8 cellular contexts compared by ENCODE assay signal in the genomic region with DNA sequence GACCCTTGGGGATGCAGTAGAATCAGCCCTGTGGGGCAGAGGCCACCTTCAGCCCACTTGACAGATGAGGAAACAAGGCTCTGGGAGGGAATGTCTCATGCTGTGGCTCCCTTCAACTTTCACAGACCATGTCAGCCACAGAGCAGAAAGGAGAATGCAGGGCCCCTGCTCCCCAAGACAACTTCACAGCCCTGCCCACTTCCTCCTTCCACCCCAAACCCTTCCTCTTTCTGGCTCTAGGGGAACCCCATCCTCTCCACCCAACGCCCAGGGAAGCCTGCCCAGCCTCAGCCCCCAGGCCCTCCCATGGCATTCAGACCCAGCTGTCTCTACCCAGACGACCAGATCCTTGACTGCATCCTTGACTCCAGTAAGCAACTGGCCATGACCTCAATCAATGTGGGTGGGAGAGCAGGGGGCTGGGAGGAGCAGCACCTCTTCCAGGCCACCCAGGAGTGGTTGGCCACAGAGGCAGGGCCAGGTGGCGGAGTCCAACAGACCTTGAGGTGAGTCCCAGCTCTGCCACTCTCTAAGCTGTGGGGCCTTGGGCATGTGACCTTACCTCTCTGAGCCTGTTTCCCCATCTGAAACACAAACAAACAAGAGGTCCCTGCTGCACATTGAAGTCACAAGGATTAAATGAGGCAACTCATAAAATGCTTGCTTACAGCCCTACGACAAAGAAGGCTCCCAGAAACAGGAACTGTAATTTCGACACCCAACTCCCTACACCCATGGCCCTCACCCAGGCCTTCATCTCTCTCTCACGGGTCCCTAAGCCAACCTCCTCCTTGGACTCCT. TPM values are rescaled to one million over a fixed set of nuclear protein-coding genes. Genes with fewer than 3 reads are reported as not detected.
A peak's percentile ranks its signal among the peaks of the same experiment; 100 is the strongest.
DNase-seq lines count a peak whose midpoint lies in the region; ATAC-seq and TF ChIP-seq lines count a peak whose summit lies in the region.

No MANE protein-coding gene starts in this region.

- no peak for TF ChIP-seq POLR2A in uterus (IDR thresholded peaks at IDR 0.05)

- H3K36me3 ChIP-seq in OCI-LY3 (replicated peaks; ENCODE audit: low read depth, low read length) (peaks cover 70% of the 10 kb centered on the region), duodenal mucosa (ENCODE audit: control insufficient read depth in 1 of 2, insufficient read depth in 2 of 2, low read length in 2 of 2) (peaks cover 28 to 78% of the 10 kb centered on the region in 2 donors), skeletal muscle tissue (ENCODE audit: control insufficient read depth in 3 of 3, insufficient read depth in 3 of 3, low read length in 3 of 3) (peaks cover 42 to 69% (median 63%) of the 10 kb centered on the region in 3 donors), uterus (no peaks in the 10 kb centered on the region)

- DNase-seq in GM19238 (ENCODE audit: insufficient read length, low spot score) (peak; percentile 77), HuH-7.5 (ENCODE audit: low spot score) (no peak), uterus (no peak)

- H3K9me3 ChIP-seq in OCI-LY3 (ENCODE audit: insufficient read depth, low read length) (no peaks in the 10 kb centered on the region), duodenal mucosa (ENCODE audit: control insufficient read depth in 1 of 2, low read length in 2 of 2) (no peaks in the 10 kb centered on the region), skeletal muscle tissue (ENCODE audit: control insufficient read depth in 3 of 3, low read length in 3 of 3) (no peaks in the 10 kb centered on the region), uterus (no peaks in the 10 kb centered on the region)

- H2AFZ ChIP-seq in OCI-LY3 (ENCODE audit: low read depth, low read length), result no peak overlapping the region

- no peaks in the 10 kb centered on the region for H4K20me1 ChIP-seq in OCI-LY3 (ENCODE audit: insufficient read depth, low read length)

- no peak for ATAC-seq in HG02981 (IDR thresholded peaks at IDR 0.05; ENCODE audit: unreplicated experiment)
- no peak for ATAC-seq in HG03520 (IDR thresholded peaks at IDR 0.05; ENCODE audit: unreplicated experiment)

- H3K9ac ChIP-seq in OCI-LY3 (ENCODE audit: low read length) (peak overlapping the region; percentile 73), duodenal mucosa (ENCODE audit: low read depth in 1 of 2, low read length in 2 of 2) (no peak overlapping the region), skeletal muscle tissue (ENCODE audit: low read depth in 1 of 3, low read length in 3 of 3) (no peak overlapping the region)

- H3K4me3 ChIP-seq in OCI-LY3 (ENCODE audit: low read length) (peak overlapping the region; percentile 66), duodenal mucosa (ENCODE audit: low read depth in 1 of 2, low read length in 2 of 2) (no peak overlapping the region), skeletal muscle tissue (ENCODE audit: low read length in 3 of 3) (no peak overlapping the region), uterus (no peak overlapping the region)

- H3K79me2 ChIP-seq in OCI-LY3 (ENCODE audit: low read length), result peaks cover 32% of the 10 kb centered on the region

- H3K27ac ChIP-seq in OCI-LY3 (ENCODE audit: low read length) (peak overlapping the region; percentile 93), duodenal mucosa (ENCODE audit: low read depth, low read length) (peak overlapping the region; percentile 24), skeletal muscle tissue (ENCODE audit: low read depth, low read length) (peak overlapping the region; percentile 66), uterus (no peak overlapping the region)

- intact Hi-C loops in uterus (cut with DNase I; ENCODE audit: low total_unique reads), result no loop called here

- no peak for TF ChIP-seq CTCF in OCI-LY3 (IDR thresholded peaks at IDR 0.05; ENCODE audit: low read depth, low read length)
- TF ChIP-seq CTCF in uterus (IDR thresholded peaks at IDR 0.05), result no peak

- no peaks in the 10 kb centered on the region for H3K27me3 ChIP-seq in OCI-LY3 (ENCODE audit: low read depth, low read length)
- no peaks in the 10 kb centered on the region for H3K27me3 ChIP-seq in duodenal mucosa (ENCODE audit: control insufficient read depth in 1 of 2, insufficient read depth in 2 of 2, low read length in 2 of 2)
- peaks cover 0 to 3% (median 0%) of the 10 kb centered on the region in 3 donors for H3K27me3 ChIP-seq in skeletal muscle tissue (ENCODE audit: control insufficient read depth in 3 of 3, insufficient read depth in 3 of 3, low read length in 3 of 3)
- H3K27me3 ChIP-seq in uterus, result no peaks in the 10 kb centered on the region

- H3K4me1 ChIP-seq in OCI-LY3 (ENCODE audit: low read length) (peaks cover 60% of the 10 kb centered on the region), duodenal mucosa (ENCODE audit: control insufficient read depth in 1 of 2, insufficient read depth in 2 of 2, low read length in 2 of 2) (peaks cover 34 to 60% of the 10 kb centered on the region in 2 donors), skeletal muscle tissue (ENCODE audit: control insufficient read depth in 3 of 3, insufficient read depth in 3 of 3, low read length in 3 of 3) (peaks cover 9 to 32% (median 9%) of the 10 kb centered on the region in 3 donors), uterus (no peaks in the 10 kb centered on the region)

- peak overlapping the region; percentile 71 for H3K4me2 ChIP-seq in OCI-LY3 (ENCODE audit: low read length)

RNA-seq across cellular contexts. Expression of gene DEDD2, which starts 15.8 kb away (rescaled TPM):
- total RNA-seq in skeletal muscle tissue, result 21.4 TPM
- 100 to 1,000 TPM in 1 of 4 donors, 10 to 100 TPM in 2, 1 to 10 TPM in 1; 8.2 to 127 (median 23.0) TPM for total RNA-seq in uterus

RNA-seq across cellular contexts. Expression of gene ZNF526, which starts 18.4 kb away (rescaled TPM):
- total RNA-seq in skeletal muscle tissue (7.8 TPM), uterus (10 to 100 TPM in 2 of 4 donors, 1 to 10 TPM in 2; 1.0 to 20.6 (median 8.4) TPM)

RNA-seq across cellular contexts. Expression of gene GSK3A, which starts 40.7 kb away (rescaled TPM):
- total RNA-seq in skeletal muscle tissue, result 5.2 TPM
- total RNA-seq in uterus, result 10 to 100 TPM in 3 of 4 donors, 1 to 10 TPM in 1; 3.5 to 44.3 (median 34.4) TPM

RNA-seq across cellular contexts. Expression of gene ERF, which starts 53.2 kb away (rescaled TPM):
- total RNA-seq in skeletal muscle tissue, result 12.0 TPM
- total RNA-seq in uterus, result 100 to 1,000 TPM in 1 of 4 donors, 10 to 100 TPM in 3; 14.1 to 141 (median 42.9) TPM

Comparison
In these comparisons a context has a peak if more than half of its experiments do, and no peak if none do; other contexts are left out.
1. H3K27ac ChIP-seq: peak in OCI-LY3 (single experiment), duodenal mucosa (single experiment) and skeletal muscle tissue (single experiment); none in uterus (0 of 2).